ENCODE assay signal across 21 cellular contexts in genomic region chr3:190621971-190622370, GRCh38.
DNase-seq lines count a peak whose midpoint lies in the region; ATAC-seq and TF ChIP-seq lines count a peak whose summit lies in the region.
"Had no signal": no experiment of that assay in that cellular context is flagged by ENCODE, and none has a peak within 500 bp of the region (broad histone marks: within the 10 kb centered on the region; RNA-seq: fewer than 3 reads in every experiment).

No MANE protein-coding gene starts in this region.

- ATAC-seq in GM21447 (IDR thresholded peaks at IDR 0.05; ENCODE audit: unreplicated experiment) = no peak
- ATAC-seq: activated CD8-positive, alpha-beta memory T cell treated with anti-CD3 and anti-CD28 coated beads, Interleukin-2, amount 10 ng/mL, durations not matched to agents 7 days and 5 days; activated naive CD4-positive, alpha-beta T cell treated with anti-CD3 and anti-CD28 coated beads, Interleukin-2, amount 50 U/mL, for 72 hours; left cardiac atrium; naive thymus-derived CD4-positive, alpha-beta T cell; right cardiac atrium had no signal

- H3K4ac ChIP-seq in H9 (ENCODE audit: low read depth, low read length) = no peak overlapping the region

- no peak overlapping the region for H4K91ac ChIP-seq in H9 (ENCODE audit: insufficient read length, low read depth, low read length)

- H3K4me3 Mint-ChIP-seq in H9 = no peak overlapping the region
- H3K4me3 Mint-ChIP-seq: activated CD8-positive, alpha-beta memory T cell treated with anti-CD3 and anti-CD28 coated beads, Interleukin-2, amount 10 ng/mL, durations not matched to agents 7 days and 5 days; brain; CD4-positive, CD25-positive, alpha-beta regulatory T cell; IgD-negative memory B cell; naive thymus-derived CD4-positive, alpha-beta T cell had no signal

- H3K23ac ChIP-seq in H9 (ENCODE audit: insufficient read length, low read depth, low read length) = no peak overlapping the region

- H3K4me1 ChIP-seq in H9 (ENCODE audit: insufficient read depth, low read length) = no peaks in the 10 kb centered on the region
- H3K4me1 ChIP-seq: transverse colon had no signal

- H3K14ac ChIP-seq in H9 (ENCODE audit: insufficient read depth, low read length) = no peak overlapping the region

- no peak overlapping the region for H4K5ac ChIP-seq in H9 (ENCODE audit: insufficient read length, low read depth, low read length)

- DNase-seq in AG09309 (ENCODE audit: low read depth) (peak; percentile 14), H9 (no peak), SKM-1 (lab: John Stamatoyannopoulos, UW; ENCODE audit: unreplicated experiment) (peak; percentile 5), fibroblast of villous mesenchyme (ENCODE audit: low read depth) (peak; percentile 75), HuH-7 (ENCODE audit: low spot score) (no peak), H4 (ENCODE audit: low spot score) (no peak)
- no peak for DNase-seq in activated CD8-positive, alpha-beta memory T cell treated with anti-CD3 and anti-CD28 coated beads, Interleukin-2, amount 50 U/mL, for 4 hours
- DNase-seq: activated CD8-positive, alpha-beta memory T cell treated with anti-CD3 and anti-CD28 coated beads, Interleukin-2, amount 10 ng/mL, durations not matched to agents 7 days and 5 days; CD4-positive, CD25-positive, alpha-beta regulatory T cell; left cardiac atrium; naive thymus-derived CD4-positive, alpha-beta T cell; NCI-H2171; NCI-H524; ovary; right cardiac atrium; transverse colon had no signal

- H3K27me3 Mint-ChIP-seq in H9 (ENCODE audit: low read depth) = no peaks in the 10 kb centered on the region
- H3K27me3 Mint-ChIP-seq: activated CD8-positive, alpha-beta memory T cell treated with anti-CD3 and anti-CD28 coated beads, Interleukin-2, amount 10 ng/mL, durations not matched to agents 7 days and 5 days; CD4-positive, CD25-positive, alpha-beta regulatory T cell; IgD-negative memory B cell; naive thymus-derived CD4-positive, alpha-beta T cell had no signal

- no peak overlapping the region for H2BK15ac ChIP-seq in H9 (ENCODE audit: low read depth, low read length)

- no peak overlapping the region for H2BK5ac ChIP-seq in H9 (ENCODE audit: insufficient read length, low read length)

- H3K36me3 Mint-ChIP-seq in H9 (ENCODE audit: insufficient read depth in 1 of 3, low read depth in 3 of 3) = no peaks in the 10 kb centered on the region; a peak in 1 of 7 replicates
- H3K36me3 Mint-ChIP-seq: brain had no signal

- H4K8ac ChIP-seq in H9 (replicated peaks; ENCODE audit: insufficient read length, low read depth, low read length) = no peak overlapping the region

- no peak overlapping the region for H3K18ac ChIP-seq in H9 (ENCODE audit: insufficient read length, low read depth, low read length)

- no peaks in the 10 kb centered on the region for H4K20me1 ChIP-seq in H9 (ENCODE audit: control insufficient read depth, insufficient read depth, insufficient read length)

- no CpG with 5 or more reads among the region's 3 CpGs for WGBS in H9 (ENCODE audit: extremely low coverage, insufficient read length, low lambda C conversion rate)

- no peak overlapping the region for H2BK12ac ChIP-seq in H9 (ENCODE audit: insufficient read length, low read depth, low read length)

- H3K27ac Mint-ChIP-seq in H9 = peak overlapping the region in 2 of 3 experiments; percentile 30 to 34; a peak in 1 of 7 replicates
- H3K27ac Mint-ChIP-seq: activated CD8-positive, alpha-beta memory T cell treated with anti-CD3 and anti-CD28 coated beads, Interleukin-2, amount 10 ng/mL, durations not matched to agents 7 days and 5 days; brain; CD4-positive, CD25-positive, alpha-beta regulatory T cell; IgD-negative memory B cell; naive thymus-derived CD4-positive, alpha-beta T cell had no signal

- H3K79me1 ChIP-seq in H9 (ENCODE audit: insufficient read depth, low read depth, low read length, poor library complexity, severe bottlenecking) = no peaks in the 10 kb centered on the region

- no peak overlapping the region for H3K56ac ChIP-seq in H9 (ENCODE audit: insufficient read length, low read depth, low read length)

- H3K4me2 ChIP-seq in H9 (ENCODE audit: insufficient read depth, insufficient read length, low read length) = no peak overlapping the region

- no peaks in the 10 kb centered on the region for H3K27me3 ChIP-seq in H9 (ENCODE audit: insufficient read depth, low read length)
- H3K27me3 ChIP-seq: ovary, transverse colon had no signal

- no peak overlapping the region for H2AFZ ChIP-seq in H9 (ENCODE audit: low read length)

- no peak overlapping the region for H3K4me3 ChIP-seq in AG09309 (ENCODE audit: control insufficient read depth, low read depth, low read length)
- H3K4me3 ChIP-seq in fibroblast of villous mesenchyme (ENCODE audit: low read depth, low read length) = no peak overlapping the region
- H3K4me3 ChIP-seq: HAP-1, ovary, transverse colon had no signal

- no peak overlapping the region for H2BK20ac ChIP-seq in H9 (ENCODE audit: low read depth, low read length, poor library complexity, severe bottlenecking)

- no peaks in the 10 kb centered on the region for H3K23me2 ChIP-seq in H9 (ENCODE audit: insufficient read length, low read depth, low read length, poor library complexity, severe bottlenecking)

- H3K4me1 Mint-ChIP-seq in H9 = peaks cover 2 to 4% of the 10 kb centered on the region in 2 experiments; a peak in 3 of 4 replicates

- no peaks in the 10 kb centered on the region for H3K79me2 ChIP-seq in H9 (ENCODE audit: insufficient read depth, low read length)

- no peak overlapping the region for H2BK120ac ChIP-seq in H9 (ENCODE audit: low read depth, low read length, poor library complexity, severe bottlenecking)

- H3K9ac ChIP-seq in H9 (ENCODE audit: extremely low read depth, insufficient read length, low read length) = no peak overlapping the region

- no peaks in the 10 kb centered on the region for H3K9me3 ChIP-seq in H9 (ENCODE audit: control insufficient read depth, low read depth, low read length)
- H3K9me3 ChIP-seq: HAP-1, ovary, transverse colon had no signal

- H2AK5ac ChIP-seq in H9 (ENCODE audit: insufficient read length, low read length) = no peak overlapping the region

- TF ChIP-seq CTCF in AG09309 (IDR thresholded peaks at IDR 0.05; ENCODE audit: control insufficient read depth, insufficient read depth, low read depth, low read length, missing control alignments) (no peak), H9 (conservative IDR thresholded peaks at IDR 0.05) (no peak), fibroblast of villous mesenchyme (IDR thresholded peaks at IDR 0.05; ENCODE audit: insufficient read depth, low read depth, low read length) (no peak)

- no peaks in the 10 kb centered on the region for H3K9me3 Mint-ChIP-seq in H9
- H3K9me3 Mint-ChIP-seq: brain, IgD-negative memory B cell had no signal

- H3T11ph ChIP-seq in H9 (ENCODE audit: low read length) = no peak overlapping the region

- H3K27ac ChIP-seq in H9 (ENCODE audit: insufficient read length, low read depth, low read length) = no peak overlapping the region
- H3K27ac ChIP-seq: ovary, transverse colon had no signal

Comparison
In these comparisons a context has a peak if more than half of its experiments do, and no peak if none do; other contexts are left out.
1. DNase-seq: peak in AG09309 (single experiment), SKM-1 (single experiment) and fibroblast of villous mesenchyme (single experiment); none in H9 (single experiment), activated CD8-positive, alpha-beta memory T cell treated with anti-CD3 and anti-CD28 coated beads, Interleukin-2, amount 50 U/mL, for 4 hours (single experiment), HuH-7 (single experiment) and H4 (single experiment).